Comparison of ENCODE assay signal across 19 cellular contexts in genomic region chr2:63301481-63301880, GRCh38.
A peak's percentile ranks its signal among the peaks of the same experiment; 100 is the strongest.
DNase-seq lines count a peak whose midpoint lies in the region; ATAC-seq, FAIRE-seq and TF ChIP-seq lines count a peak whose summit lies in the region.
"Had no signal": no experiment of that assay in that cellular context is flagged by ENCODE, and none has a peak within 500 bp of the region (broad histone marks: within the 10 kb centered on the region; RNA-seq: fewer than 3 reads in every experiment).

No MANE protein-coding gene starts in this region.

- TF ChIP-seq CTCF in HepG2 (CRISPR knock-in tag; IDR thresholded peaks at IDR 0.05) (no peak), right lobe of liver (IDR thresholded peaks at IDR 0.05) (no peak), endodermal cell (conservative IDR thresholded peaks at IDR 0.05) (no peak), progenitor cell of endocrine pancreas (IDR thresholded peaks at IDR 0.05; ENCODE audit: unreplicated experiment) (no peak)

- no peak overlapping the region for H3K4me2 ChIP-seq in HepG2 (ENCODE audit: low read depth, low read length)
- H3K4me2 ChIP-seq: hepatocyte had no signal

- no peaks in the 10 kb centered on the region for H3K27me3 ChIP-seq in HepG2 (ENCODE audit: control insufficient read depth in 1 of 2, insufficient read depth in 2 of 2, low read length in 2 of 2)
- H3K27me3 ChIP-seq in right lobe of liver: no peaks in the 10 kb centered on the region
- no peaks in the 10 kb centered on the region for H3K27me3 ChIP-seq in endodermal cell (ENCODE audit: control insufficient read depth, insufficient read depth, low read length, poor library complexity, severe bottlenecking)
- H3K27me3 ChIP-seq: adrenal gland, foreskin keratinocyte, hepatocyte had no signal

- CTCF ChIA-PET in HepG2 (lab: Yijun Ruan, JAX; ENCODE audit: low intra/inter-chr PET ratio, low total read pairs): interaction anchor here (1.6 kb wide), 1 partner anchor 223 kb away, joined by 8 read pairs; no protein-coding TSS in a partner anchor

- no peaks in the 10 kb centered on the region for H3K27me3 Mint-ChIP-seq in endodermal cell (ENCODE audit: insufficient read depth)
- no peaks in the 10 kb centered on the region for H3K27me3 Mint-ChIP-seq in progenitor cell of endocrine pancreas

- no peak for TF ChIP-seq POLR2A in HepG2 (IDR thresholded peaks at IDR 0.05; ENCODE audit: insufficient read depth in 1 of 2, low read depth in 2 of 2, low read length in 2 of 2)
- no peak for TF ChIP-seq POLR2A in right lobe of liver (IDR thresholded peaks at IDR 0.05)

- in situ Hi-C loops in HepG2 (cut with HindIII; ENCODE audit: extremely low pct_ligation_motif_present, low pct_unique_long_range_greater_than_20kb): no loop called here

- no peak for TF ChIP-seq RAD21 in HepG2 (CRISPR knock-in tag; IDR thresholded peaks at IDR 0.05)

- no peaks in the 10 kb centered on the region for H4K20me1 ChIP-seq in HepG2 (ENCODE audit: insufficient read depth, low read length)

- H3K36me3 ChIP-seq in HepG2 (replicated peaks in 1 of 2; ENCODE audit: control insufficient read depth in 1 of 2, insufficient read depth in 2 of 2, low read length in 2 of 2) (no peaks in the 10 kb centered on the region), right lobe of liver (no peaks in the 10 kb centered on the region), endodermal cell (ENCODE audit: control insufficient read depth, insufficient read depth, low read length) (no peaks in the 10 kb centered on the region)
- H3K36me3 ChIP-seq: adrenal gland, thoracic aorta had no signal

- H3K27ac Mint-ChIP-seq in endodermal cell (no peak overlapping the region), progenitor cell of endocrine pancreas (no peak overlapping the region)
- H3K27ac Mint-ChIP-seq: activated T-helper 2 cell treated with anti-CD3 and anti-CD28 coated beads, Interferon-gamma antibody, Interleukin-2, Interleukin-4, amounts not matched to agents 10 μg/mL and 5 μg/mL and 100 μg/mL, durations not matched to agents 14 hours and 24 hours and 36 hours had no signal

- intact Hi-C loops in HepG2 (cut with micrococcal nuclease; ENCODE audit: unreplicated experiment) (loop anchor here (1.0 to 10.0 kb wide), 4 partner anchors 109 to 517 kb away; partner anchors contain the start of gene OTX1), right lobe of liver (cut with DNase I) (no loop called here)

- no peak overlapping the region for H3K4me3 ChIP-seq in HepG2 (replicated peaks in 1 of 3; ENCODE audit: insufficient read depth in 1 of 3, low read depth in 2 of 3, low read length in 3 of 3)
- H3K4me3 ChIP-seq in right lobe of liver: no peak overlapping the region
- H3K4me3 ChIP-seq in endodermal cell (ENCODE audit: low read length): peak overlapping the region; percentile 57
- H3K4me3 ChIP-seq: adrenal gland, hepatocyte, thoracic aorta had no signal

- POLR2A ChIA-PET in HepG2 (lab: Yijun Ruan, JAX): no interaction called here

- FAIRE-seq in HepG2 (lab: Jason Lieb, UNC): no peak
- FAIRE-seq: GM12892, kidney had no signal

- H3K4me1 ChIP-seq in HepG2 (ENCODE audit: insufficient read depth, low read length) (peaks cover 9% of the 10 kb centered on the region), right lobe of liver (no peaks in the 10 kb centered on the region), endodermal cell (ENCODE audit: control insufficient read depth, insufficient read depth, low read length) (no peaks in the 10 kb centered on the region)
- H3K4me1 ChIP-seq: adrenal gland, foreskin keratinocyte had no signal

- no peak overlapping the region for H2AFZ ChIP-seq in HepG2 (ENCODE audit: low read length)
- H2AFZ ChIP-seq: hepatocyte had no signal

- no TSS peak for BruUV-seq in HepG2 (replicated peaks; lab: Mats Ljungman, UMichigan)

- H3K9me3 Mint-ChIP-seq in endodermal cell (peaks cover 81% of the 10 kb centered on the region), progenitor cell of endocrine pancreas (ENCODE audit: low read depth) (peaks cover 57% of the 10 kb centered on the region)

- no peak overlapping the region for H3K27ac ChIP-seq in HepG2 (ENCODE audit: extremely low read length, insufficient read depth, low read length)
- no peak overlapping the region for H3K27ac ChIP-seq in right lobe of liver
- no peak overlapping the region for H3K27ac ChIP-seq in endodermal cell (ENCODE audit: low read depth, low read length)
- H3K27ac ChIP-seq: adrenal gland, epithelial cell of prostate, foreskin keratinocyte, hepatocyte, thoracic aorta had no signal

- WGBS in HepG2 (ENCODE audit: low lambda C conversion rate): 100% methylated on average over 1 of the region's 1 CpG
- no CpG with 5 or more reads among the region's 1 CpG for WGBS in right lobe of liver (ENCODE audit: insufficient coverage, low coverage, low lambda C conversion rate, missing lambda C conversion rate)
- WGBS in endodermal cell (ENCODE audit: insufficient coverage in 1 of 2, insufficient read length in 1 of 2), 2 experiments: 100% methylated on average over 1 of the region's 1 CpG; no CpG with 5 or more reads in 1 of the 2 experiments

- no peak for ATAC-seq in HepG2
- no peak for ATAC-seq in right lobe of liver
- ATAC-seq: foreskin keratinocyte, right cardiac atrium had no signal

- TF ChIP-seq EP300 in HepG2 (IDR thresholded peaks at IDR 0.05; ENCODE audit: low read depth in 2 of 2, low read length in 2 of 2) (no peak), HepG2 (CRISPR knock-in tag; IDR thresholded peaks at IDR 0.05; ENCODE audit: borderline replicate concordance) (no peak)

- H3K9me3 ChIP-seq in HepG2 (ENCODE audit: low read length) (peaks cover 27% of the 10 kb centered on the region), right lobe of liver (peaks cover 0 to 19% (median 9%) of the 10 kb centered on the region in 4 donors), endodermal cell (ENCODE audit: control insufficient read depth, low read length) (peaks cover 57% of the 10 kb centered on the region)

- H3K4me3 Mint-ChIP-seq in endodermal cell (no peak overlapping the region), progenitor cell of endocrine pancreas (ENCODE audit: low read depth) (no peak overlapping the region)

- H3K9ac ChIP-seq in HepG2 (ENCODE audit: insufficient read depth, low read depth, low read length): no peak overlapping the region
- H3K9ac ChIP-seq in endodermal cell (ENCODE audit: extremely low read depth, low read length, poor library complexity, severe bottlenecking): no peak overlapping the region

- H3K4me1 Mint-ChIP-seq in endodermal cell (no peaks in the 10 kb centered on the region), progenitor cell of endocrine pancreas (ENCODE audit: low read depth) (no peaks in the 10 kb centered on the region)

- H3K36me3 Mint-ChIP-seq in endodermal cell (ENCODE audit: low read depth) (peaks cover 37% of the 10 kb centered on the region), progenitor cell of endocrine pancreas (ENCODE audit: insufficient read depth) (peaks cover 22% of the 10 kb centered on the region)

- DNase-seq in HepG2 (ENCODE audit: low spot score) (no peak), right lobe of liver (no peak), NAMALWA (ENCODE audit: low spot score) (peak; percentile 5), endodermal cell (peak; percentile 47), progenitor cell of endocrine pancreas (ENCODE audit: low spot score, unreplicated experiment) (no peak), SIG-M5 (lab: John Stamatoyannopoulos, UW) (no peak)
- DNase-seq in stimulated activated naive CD4-positive, alpha-beta T cell treated with Interleukin-2 at 50 U/mL for 16 hours (lab: John Stamatoyannopoulos, UW): no peak
- DNase-seq: adrenal gland, DMS153, foreskin keratinocyte, kidney, NCI-H69, right cardiac atrium, Right ventricle myocardium superior had no signal

- no peaks in the 10 kb centered on the region for H3K79me2 ChIP-seq in HepG2 (ENCODE audit: insufficient read depth, low read length)
- H3K79me2 ChIP-seq: hepatocyte had no signal

TF ChIP-seq in HepG2, 621 proteins besides CTCF, POLR2A, EP300 and RAD21 (continues in another document):
- TF ChIP-seq PHF21A (CRISPR knock-in tag; IDR thresholded peaks at IDR 0.05) (no peak), ZNF451 (CRISPR knock-in tag; IDR thresholded peaks at IDR 0.05) (no peak), MLXIP (CRISPR knock-in tag; IDR thresholded peaks at IDR 0.05; ENCODE audit: borderline replicate concordance) (no peak), PATZ1 (CRISPR knock-in tag; IDR thresholded peaks at IDR 0.05) (no peak), ZNF616 (CRISPR knock-in tag; IDR thresholded peaks at IDR 0.05; ENCODE audit: low read depth) (peak; percentile 100)

Comparison
In these comparisons a context has a peak if more than half of its experiments do, and no peak if none do; other contexts are left out.
1. DNase-seq: peak in NAMALWA (single experiment) and endodermal cell (single experiment); none in HepG2 (single experiment), right lobe of liver (0 of 3), stimulated activated naive CD4-positive, alpha-beta T cell treated with Interleukin-2 at 50 U/mL for 16 hours (single experiment), progenitor cell of endocrine pancreas (single experiment) and SIG-M5 (single experiment).